ENCODE assay signal across 1 cellular context in genomic region chr3:179604336-179605078, GRCh38.
TF ChIP-seq lines count a peak whose summit lies in the region.

Gene MRPL47, minus strand, starts transcription at chr3:179604638. Its CDS starts 14 bp downstream, at chr3:179604624.
Gene NDUFB5, plus strand, starts transcription at chr3:179604794. Its CDS starts 22 bp downstream, at chr3:179604816.

TF ChIP-seq in HepG2, 621 proteins besides CTCF, POLR2A, EP300 and RAD21 (continued from another document and continues in another):
- TF ChIP-seq PRDM4 (CRISPR knock-in tag; IDR thresholded peaks at IDR 0.05; ENCODE audit: borderline replicate concordance) (no peak), KDM4B (CRISPR knock-in tag; IDR thresholded peaks at IDR 0.05) (no peak), HOXA7 (CRISPR knock-in tag; IDR thresholded peaks at IDR 0.05) (no peak), NKX3-1 (CRISPR knock-in tag; IDR thresholded peaks at IDR 0.05) (no peak; the same call in none of the 2 replicates), SIX1 (CRISPR knock-in tag; IDR thresholded peaks at IDR 0.05; ENCODE audit: borderline replicate concordance) (no peak), ZFX (CRISPR knock-in tag; IDR thresholded peaks at IDR 0.05; ENCODE audit: low read depth) (peak; percentile 62), ZNF484 (CRISPR knock-in tag; IDR thresholded peaks at IDR 0.05; ENCODE audit: borderline replicate concordance, low read depth) (no peak), ZMYM4 (CRISPR knock-in tag; IDR thresholded peaks at IDR 0.05) (peak; percentile 85), ZBTB10 (CRISPR knock-in tag; IDR thresholded peaks at IDR 0.05; ENCODE audit: borderline replicate concordance) (no peak), ZFP36 (IDR thresholded peaks at IDR 0.05; ENCODE audit: borderline replicate concordance, low read depth, low read length, partially characterized antibody) (no peak), ZHX2 (IDR thresholded peaks at IDR 0.05; ENCODE audit: low read depth) (peak; percentile 98), ZHX2 (CRISPR knock-in tag; IDR thresholded peaks at IDR 0.05; ENCODE audit: borderline replicate concordance) (no peak), ZNF121 (CRISPR knock-in tag; IDR thresholded peaks at IDR 0.05) (no peak), ZKSCAN1 (IDR thresholded peaks at IDR 0.05; ENCODE audit: low read length) (no peak), NCOA2 (CRISPR knock-in tag; IDR thresholded peaks at IDR 0.05) (peak; percentile 18; the same call in 1 of the 2 replicates), SRSF1 (optimal IDR thresholded peaks at IDR 0.05; ENCODE audit: low read depth, low read length) (peak; percentile 93), MTA1 (CRISPR knock-in tag; IDR thresholded peaks at IDR 0.05; ENCODE audit: borderline replicate concordance) (no peak; the same call in 1 of the 2 replicates), ZBTB38 (CRISPR knock-in tag; IDR thresholded peaks at IDR 0.05) (peak; percentile 52; the same call in 1 of the 2 replicates), ZNF136 (CRISPR knock-in tag; IDR thresholded peaks at IDR 0.05; ENCODE audit: low read depth) (no peak), CEBPZ (IDR thresholded peaks at IDR 0.05; ENCODE audit: low read length) (no peak), LBX2 (CRISPR knock-in tag; IDR thresholded peaks at IDR 0.05; ENCODE audit: borderline replicate concordance) (peak; percentile 54; the same call in 1 of the 2 replicates), ARID2 (CRISPR knock-in tag; IDR thresholded peaks at IDR 0.05; ENCODE audit: borderline replicate concordance) (no peak), ZSCAN31 (CRISPR knock-in tag; IDR thresholded peaks at IDR 0.05; ENCODE audit: low read depth) (no peak), PITX1 (CRISPR knock-in tag; IDR thresholded peaks at IDR 0.05) (no peak; the same call in 1 of the 2 replicates), HMGA1 (CRISPR knock-in tag; conservative IDR thresholded peaks at IDR 0.05) (no peak), PRMT3 (CRISPR knock-in tag; IDR thresholded peaks at IDR 0.05; ENCODE audit: borderline replicate concordance, low read depth) (no peak), ZNF839 (CRISPR knock-in tag; IDR thresholded peaks at IDR 0.05; ENCODE audit: borderline replicate concordance) (no peak; the same call in 1 of the 2 replicates), PCBP2 (optimal IDR thresholded peaks at IDR 0.05; ENCODE audit: low read depth, low read length, poor library complexity, severe bottlenecking) (no peak), ZNF577 (CRISPR knock-in tag; IDR thresholded peaks at IDR 0.05; ENCODE audit: borderline replicate concordance, low read depth) (no peak), TRAFD1 (CRISPR knock-in tag; IDR thresholded peaks at IDR 0.05; ENCODE audit: borderline replicate concordance) (no peak), ZFP90 (CRISPR knock-in tag; IDR thresholded peaks at IDR 0.05; ENCODE audit: borderline replicate concordance) (no peak; the same call in 1 of the 2 replicates), NFRKB (IDR thresholded peaks at IDR 0.05) (peak; percentile 92), ZNF275 (CRISPR knock-in tag; IDR thresholded peaks at IDR 0.05; ENCODE audit: borderline replicate concordance) (peak; percentile 41; the same call in 1 of the 2 replicates), KDM6A (CRISPR knock-in tag; IDR thresholded peaks at IDR 0.05; ENCODE audit: low read depth) (no peak), REL (CRISPR knock-in tag; conservative IDR thresholded peaks at IDR 0.05) (no peak), MIER2 (CRISPR knock-in tag; IDR thresholded peaks at IDR 0.05) (no peak), TEAD2 (CRISPR knock-in tag; IDR thresholded peaks at IDR 0.05) (no peak), ZNF337 (CRISPR knock-in tag; IDR thresholded peaks at IDR 0.05; ENCODE audit: borderline replicate concordance, low read depth) (no peak), ZBTB44 (CRISPR knock-in tag; IDR thresholded peaks at IDR 0.05) (no peak), ZSCAN22 (CRISPR knock-in tag; IDR thresholded peaks at IDR 0.05) (no peak), ZNF530 (CRISPR knock-in tag; IDR thresholded peaks at IDR 0.05; ENCODE audit: low read depth) (no peak), ZNF746 (CRISPR knock-in tag; IDR thresholded peaks at IDR 0.05) (no peak), ZNF576 (CRISPR knock-in tag; IDR thresholded peaks at IDR 0.05) (0 out of 2 replicates have a peak, but pooled peaks have one; percentile 75)
